Comparison of ENCODE assay signal across 18 cellular contexts in the genomic region with DNA sequence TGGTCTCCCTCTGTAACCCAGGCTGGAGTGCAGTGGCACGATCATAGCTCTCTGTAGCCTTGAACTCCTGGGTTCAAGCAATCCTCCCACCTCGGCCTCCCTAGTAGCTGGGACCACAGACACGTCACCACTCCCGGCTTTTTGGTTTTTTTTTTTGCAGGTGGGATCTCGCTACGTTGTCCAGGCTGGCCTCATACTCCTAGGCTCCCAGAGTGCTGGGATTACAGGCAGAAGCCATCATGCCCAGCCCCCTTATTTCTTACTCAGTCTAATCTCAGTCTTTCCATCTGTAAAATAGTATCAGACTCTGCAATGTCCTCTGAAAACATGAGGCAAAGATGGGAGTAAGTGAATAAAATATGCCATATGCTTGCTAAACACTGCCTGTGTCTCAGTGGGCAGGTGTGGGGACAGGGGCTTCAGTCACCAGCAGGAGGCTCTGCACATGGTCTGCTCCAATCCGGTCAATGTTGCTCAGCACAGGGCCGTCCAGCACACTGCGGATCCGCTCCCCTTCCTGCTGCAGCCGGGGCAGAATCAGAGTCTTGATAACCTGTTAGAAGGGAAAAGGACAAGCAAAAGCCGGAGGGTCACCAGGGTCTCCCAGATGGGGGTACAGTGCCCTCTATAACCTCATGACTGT. TPM values are rescaled to one million over a fixed set of nuclear protein-coding genes. Genes with fewer than 3 reads are reported as not detected.
A peak's percentile ranks its signal among the peaks of the same experiment; 100 is the strongest.
DNase-seq lines count a peak whose midpoint lies in the region; TF ChIP-seq lines count a peak whose summit lies in the region.
"Had no signal": no experiment of that assay in that cellular context is flagged by ENCODE, and none has a peak within 500 bp of the region (broad histone marks: within the 10 kb centered on the region; RNA-seq: fewer than 3 reads in every experiment).

No MANE protein-coding gene starts in this region.

- no peak overlapping the region for H4K5ac ChIP-seq in H9 (ENCODE audit: insufficient read length, low read depth, low read length)

- no peak overlapping the region for H2BK12ac ChIP-seq in H9 (ENCODE audit: insufficient read length, low read depth, low read length)

- no peak overlapping the region for H4K8ac ChIP-seq in H9 (replicated peaks; ENCODE audit: insufficient read length, low read depth, low read length)

- no peak overlapping the region for H3K56ac ChIP-seq in H9 (ENCODE audit: insufficient read length, low read depth, low read length)

- H3K9ac ChIP-seq in H9 (ENCODE audit: extremely low read depth, insufficient read length, low read length) = no peak overlapping the region
- H3K9ac ChIP-seq: BLaER1 had no signal

- no peak overlapping the region for H2BK5ac ChIP-seq in H9 (ENCODE audit: insufficient read length, low read length)

- DNase-seq in H9 (no peak), kidney epithelial cell (ENCODE audit: low read depth) (no peak), iPS-NIHi11 (ENCODE audit: low spot score) (no peak), H4 (ENCODE audit: low spot score) (no peak), SHP77 treated with DMSO at 0.1 percent for 48 hours (lab: John Stamatoyannopoulos, UW) (no peak)
- DNase-seq: activated CD4-positive, alpha-beta T cell treated with anti-CD3 and anti-CD28 coated beads, Interleukin-2, amount 50 U/mL, for 4 hours; activated T-cell treated with anti-CD3 and anti-CD28 coated beads, Interleukin-2, amount 50 U/mL, for 1 hour; kidney; mesendoderm; NCI-H2029 treated with DMSO at 0.1 percent for 48 hours; NCI-H526; stimulated activated CD4-positive, alpha-beta T cell treated with anti-CD3 and anti-CD28 coated beads, Interleukin-12 subunit alpha, Interleukin-12 subunit beta, amount 100 ng/mL, for 4 hours; stimulated activated naive B cell treated with anti-CD40 and anti-IgM and Interleukin-4, amounts not matched to agents 10 μg/mL and 1 μg/mL and 100 μg/mL, for 72 hours had no signal

- H3K18ac ChIP-seq in H9 (ENCODE audit: insufficient read length, low read depth, low read length) = no peak overlapping the region

- H3K36me3 ChIP-seq in kidney epithelial cell (ENCODE audit: control insufficient read depth, insufficient read depth, low read length) = peaks cover 4% of the 10 kb centered on the region

- no peaks in the 10 kb centered on the region for H3K9me3 Mint-ChIP-seq in H9
- H3K9me3 Mint-ChIP-seq: activated naive CD4-positive, alpha-beta T cell treated with anti-CD3 and anti-CD28 coated beads, Interleukin-2, amount 50 U/mL, for 72 hours; natural killer cell treated with Interleukin-12 subunit alpha and Interleukin-12 subunit beta and Interleukin-15 and Interleukin-18, amount 100 ng/mL, for 72 hours; stimulated activated naive B cell treated with anti-CD40 and anti-IgM and Interleukin-4, amounts not matched to agents 10 μg/mL and 1 μg/mL and 100 μg/mL, for 72 hours had no signal

- H2AK5ac ChIP-seq in H9 (ENCODE audit: insufficient read length, low read length) = no peak overlapping the region

- no peak overlapping the region for H3T11ph ChIP-seq in H9 (ENCODE audit: low read length)

- H3K23me2 ChIP-seq in H9 (ENCODE audit: insufficient read length, low read depth, low read length, poor library complexity, severe bottlenecking) = no peaks in the 10 kb centered on the region

- no peaks in the 10 kb centered on the region for H3K79me1 ChIP-seq in H9 (ENCODE audit: insufficient read depth, low read depth, low read length, poor library complexity, severe bottlenecking)

- no peak overlapping the region for H2AFZ ChIP-seq in H9 (ENCODE audit: low read length)

- H3K4me3 ChIP-seq in kidney epithelial cell (ENCODE audit: low read depth, low read length) = no peak overlapping the region
- H3K4me3 ChIP-seq: BLaER1, tibial nerve had no signal

- H3K27me3 ChIP-seq in H9 (ENCODE audit: insufficient read depth, low read length) = no peaks in the 10 kb centered on the region
- no peaks in the 10 kb centered on the region for H3K27me3 ChIP-seq in kidney epithelial cell (ENCODE audit: control insufficient read depth, insufficient read depth, low read length)
- H3K27me3 ChIP-seq: BLaER1, tibial nerve had no signal

- no peak overlapping the region for H3K27ac Mint-ChIP-seq in H9
- H3K27ac Mint-ChIP-seq: natural killer cell treated with Interleukin-12 subunit alpha and Interleukin-12 subunit beta and Interleukin-15 and Interleukin-18, amount 100 ng/mL, for 72 hours; stimulated activated naive B cell treated with anti-CD40 and anti-IgM and Interleukin-4, amounts not matched to agents 10 μg/mL and 1 μg/mL and 100 μg/mL, for 72 hours had no signal

- no peak overlapping the region for H3K4me3 Mint-ChIP-seq in H9
- H3K4me3 Mint-ChIP-seq: natural killer cell treated with Interleukin-12 subunit alpha and Interleukin-12 subunit beta and Interleukin-15 and Interleukin-18, amount 100 ng/mL, for 72 hours; stimulated activated naive B cell treated with anti-CD40 and anti-IgM and Interleukin-4, amounts not matched to agents 10 μg/mL and 1 μg/mL and 100 μg/mL, for 72 hours had no signal

- TF ChIP-seq CTCF in H9 (conservative IDR thresholded peaks at IDR 0.05) (peak; percentile 32; the same call in 1 of the 3 replicates), VCaP (conservative IDR thresholded peaks at IDR 0.05) (peak; percentile 22; the same call in 1 of the 2 replicates), kidney epithelial cell (IDR thresholded peaks at IDR 0.05; ENCODE audit: insufficient read depth, low read length, poor library complexity, severe bottlenecking) (peak; percentile 9)

- H3K27ac ChIP-seq in H9 (ENCODE audit: insufficient read length, low read depth, low read length) = no peak overlapping the region
- H3K27ac ChIP-seq in VCaP = no peak overlapping the region
- H3K27ac ChIP-seq: BLaER1, tibial nerve had no signal

- H3K23ac ChIP-seq in H9 (ENCODE audit: insufficient read length, low read depth, low read length) = no peak overlapping the region

- 0 out of 4 replicates have a peak, but pooled peaks cover 0 to 3% of the 10 kb centered on the region in 2 experiments for H3K4me1 Mint-ChIP-seq in H9

- H2BK20ac ChIP-seq in H9 (ENCODE audit: low read depth, low read length, poor library complexity, severe bottlenecking) = no peak overlapping the region

- H2BK15ac ChIP-seq in H9 (ENCODE audit: low read depth, low read length) = no peak overlapping the region

- no CpG with 5 or more reads among the region's 12 CpGs for WGBS in H9 (ENCODE audit: extremely low coverage, insufficient read length, low lambda C conversion rate)

- no peaks in the 10 kb centered on the region for H4K20me1 ChIP-seq in H9 (ENCODE audit: control insufficient read depth, insufficient read depth, insufficient read length)
- H4K20me1 ChIP-seq: BLaER1 had no signal

- no peak overlapping the region for H4K91ac ChIP-seq in H9 (ENCODE audit: insufficient read length, low read depth, low read length)

- no peak overlapping the region for H3K14ac ChIP-seq in H9 (ENCODE audit: insufficient read depth, low read length)

- H3K4me2 ChIP-seq in H9 (ENCODE audit: insufficient read depth, insufficient read length, low read length) = no peak overlapping the region
- H3K4me2 ChIP-seq: BLaER1 had no signal

- H3K4me1 ChIP-seq in H9 (ENCODE audit: insufficient read depth, low read length) = no peaks in the 10 kb centered on the region
- H3K4me1 ChIP-seq: tibial nerve had no signal

- H3K79me2 ChIP-seq in H9 (ENCODE audit: insufficient read depth, low read length) = no peaks in the 10 kb centered on the region

- no peaks in the 10 kb centered on the region for H3K27me3 Mint-ChIP-seq in H9 (ENCODE audit: low read depth)
- H3K27me3 Mint-ChIP-seq: natural killer cell treated with Interleukin-12 subunit alpha and Interleukin-12 subunit beta and Interleukin-15 and Interleukin-18, amount 100 ng/mL, for 72 hours; stimulated activated naive B cell treated with anti-CD40 and anti-IgM and Interleukin-4, amounts not matched to agents 10 μg/mL and 1 μg/mL and 100 μg/mL, for 72 hours had no signal

- no peak overlapping the region for H2BK120ac ChIP-seq in H9 (ENCODE audit: low read depth, low read length, poor library complexity, severe bottlenecking)

- H3K36me3 Mint-ChIP-seq in H9 (ENCODE audit: insufficient read depth in 1 of 3, low read depth in 3 of 3) = peaks cover 68 to 89% (median 88%) of the 10 kb centered on the region in 3 experiments
- H3K36me3 Mint-ChIP-seq: natural killer cell treated with Interleukin-12 subunit alpha and Interleukin-12 subunit beta and Interleukin-15 and Interleukin-18, amount 100 ng/mL, for 72 hours had no signal

- H3K9me3 ChIP-seq in H9 (ENCODE audit: control insufficient read depth, low read depth, low read length) = no peaks in the 10 kb centered on the region
- H3K9me3 ChIP-seq: BLaER1, tibial nerve had no signal

- no peak overlapping the region for H3K4ac ChIP-seq in H9 (ENCODE audit: low read depth, low read length)

RNA-seq across cellular contexts. Expression of gene AP4M1, which starts 8.2 kb away (rescaled TPM):
- 18.8 and 20.2 TPM in 2 replicates for total RNA-seq in H9 (2021)
- 23.6 and 29.4 TPM in 2 replicates for total RNA-seq in kidney epithelial cell
- total RNA-seq in H4 (2014; rRNA removed; shearing (Covaris generic)) = 20.0 and 29.6 TPM in 2 replicates

RNA-seq across cellular contexts. Expression of gene MCM7, which starts 8.4 kb away (rescaled TPM):
- total RNA-seq in H9 (2021) (387 and 390 TPM in 2 replicates), kidney epithelial cell (96.9 and 101 TPM in 2 replicates)
- 258 and 299 TPM in 2 replicates for total RNA-seq in H4 (2014; rRNA removed; shearing (Covaris generic))

RNA-seq across cellular contexts. Expression of gene TAF6, which starts 9.5 kb away (rescaled TPM):
- total RNA-seq in H9 (2021) (87.1 and 88.9 TPM in 2 replicates), kidney epithelial cell (69.0 and 80.5 TPM in 2 replicates)
- 44.0 and 62.1 TPM in 2 replicates for total RNA-seq in H4 (2014; rRNA removed; shearing (Covaris generic))

RNA-seq across cellular contexts. Expression of gene CNPY4, which starts 9.8 kb away (rescaled TPM):
- total RNA-seq in H9 (2021) = 10.4 and 12.3 TPM in 2 replicates
- 10.1 TPM in 2 replicates for total RNA-seq in kidney epithelial cell
- total RNA-seq in H4 (2014; rRNA removed; shearing (Covaris generic)) = 31.9 and 33.1 TPM in 2 replicates

RNA-seq across cellular contexts. Expression of gene MBLAC1, which starts 17.1 kb away (rescaled TPM):
- total RNA-seq in H9 (2021) = 1.6 and 1.9 TPM in 2 replicates
- total RNA-seq in kidney epithelial cell = 2.3 and 3.5 TPM in 2 replicates
- 0.52 and 1.6 TPM in 2 replicates for total RNA-seq in H4 (2014; rRNA removed; shearing (Covaris generic))
